ENCODE assay signal across 1 cellular context in the genomic region with DNA sequence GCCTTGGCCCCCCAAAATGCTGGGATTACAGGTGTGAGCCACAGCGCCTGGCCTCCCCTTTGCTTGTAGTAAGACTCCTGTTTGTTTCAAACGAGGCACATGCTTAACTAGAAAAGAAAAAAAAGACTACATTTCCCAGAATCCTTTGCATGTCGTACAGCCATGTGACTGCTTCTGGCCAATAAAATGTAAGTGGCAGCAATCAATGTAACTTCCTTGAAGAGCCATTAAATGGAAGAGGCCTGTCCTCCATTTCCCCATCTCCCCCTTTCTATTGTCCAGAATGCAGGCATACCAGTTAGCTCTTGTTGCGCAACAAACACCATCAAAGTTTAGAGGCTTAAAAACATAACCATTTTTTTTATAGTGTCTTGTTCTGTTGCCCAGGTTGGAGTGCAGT.
TF ChIP-seq lines count a peak whose summit lies in the region.

No MANE protein-coding gene starts in this region.

TF ChIP-seq in K562, 482 proteins besides CTCF, POLR2A, EP300 and RAD21 (continued from another document and continues in another):
- TF ChIP-seq CREB3 (tag; conservative IDR thresholded peaks at IDR 0.05; ENCODE audit: low read depth) (peak; percentile 35; the same call in 1 of the 2 replicates), NFYB (IDR thresholded peaks at IDR 0.05; ENCODE audit: extremely low read depth, insufficient read length) (peak; percentile 100), ZNF143 (CRISPR knock-in tag; IDR thresholded peaks at IDR 0.05) (peak; percentile 90), ZNF592 (IDR thresholded peaks at IDR 0.05) (0 out of 2 replicates have a peak, but pooled peaks have one; percentile 37), MAX (CRISPR knock-in tag; IDR thresholded peaks at IDR 0.05) (0 out of 2 replicates have a peak, but pooled peaks have one; percentile 41), ZNF311 (CRISPR knock-in tag; IDR thresholded peaks at IDR 0.05) (no peak), TCF7 (IDR thresholded peaks at IDR 0.05; ENCODE audit: borderline replicate concordance) (no peak), CBFA2T2 (conservative IDR thresholded peaks at IDR 0.05) (peak; percentile 48), ZBTB26 (CRISPR knock-in tag; IDR thresholded peaks at IDR 0.05) (no peak), PHF20 (IDR thresholded peaks at IDR 0.05; ENCODE audit: partially characterized antibody) (peak; percentile 76), ZNF277 (CRISPR knock-in tag; IDR thresholded peaks at IDR 0.05; ENCODE audit: borderline replicate concordance) (no peak), ATF7 (IDR thresholded peaks at IDR 0.05) (peak; percentile 12; the same call in 1 of the 2 replicates), CEBPB (tag; IDR thresholded peaks at IDR 0.05) (peak; percentile 98), CCNT2 (IDR thresholded peaks at IDR 0.05; ENCODE audit: borderline replicate concordance, extremely low read depth, insufficient read length, low read depth, low read length) (no peak), TEAD4 (IDR thresholded peaks at IDR 0.05; ENCODE audit: low read length) (peak; percentile 58), TEAD4 (CRISPR knock-in tag; IDR thresholded peaks at IDR 0.05; ENCODE audit: borderline replicate concordance) (no peak), USF1 (CRISPR knock-in tag; IDR thresholded peaks at IDR 0.05) (peak; percentile 97), AFF1 (IDR thresholded peaks at IDR 0.05; ENCODE audit: low read depth in 1 of 2, partially characterized antibody in 2 of 2) (peak in 1 of 2 experiments; percentile 87), ZNF444 (CRISPR knock-in tag; IDR thresholded peaks at IDR 0.05) (no peak), ZNF395 (CRISPR knock-in tag; IDR thresholded peaks at IDR 0.05) (peak; percentile 50; the same call in 1 of the 2 replicates)
- TF ChIP-seq, protein P1, sequence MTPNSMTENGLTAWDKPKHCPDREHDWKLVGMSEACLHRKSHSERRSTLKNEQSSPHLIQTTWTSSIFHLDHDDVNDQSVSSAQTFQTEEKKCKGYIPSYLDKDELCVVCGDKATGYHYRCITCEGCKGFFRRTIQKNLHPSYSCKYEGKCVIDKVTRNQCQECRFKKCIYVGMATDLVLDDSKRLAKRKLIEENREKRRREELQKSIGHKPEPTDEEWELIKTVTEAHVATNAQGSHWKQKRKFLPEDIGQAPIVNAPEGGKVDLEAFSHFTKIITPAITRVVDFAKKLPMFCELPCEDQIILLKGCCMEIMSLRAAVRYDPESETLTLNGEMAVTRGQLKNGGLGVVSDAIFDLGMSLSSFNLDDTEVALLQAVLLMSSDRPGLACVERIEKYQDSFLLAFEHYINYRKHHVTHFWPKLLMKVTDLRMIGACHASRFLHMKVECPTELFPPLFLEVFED (CRISPR knock-in tag; conservative IDR thresholded peaks at IDR 0.05) = no peak
- TF ChIP-seq, protein P2, sequence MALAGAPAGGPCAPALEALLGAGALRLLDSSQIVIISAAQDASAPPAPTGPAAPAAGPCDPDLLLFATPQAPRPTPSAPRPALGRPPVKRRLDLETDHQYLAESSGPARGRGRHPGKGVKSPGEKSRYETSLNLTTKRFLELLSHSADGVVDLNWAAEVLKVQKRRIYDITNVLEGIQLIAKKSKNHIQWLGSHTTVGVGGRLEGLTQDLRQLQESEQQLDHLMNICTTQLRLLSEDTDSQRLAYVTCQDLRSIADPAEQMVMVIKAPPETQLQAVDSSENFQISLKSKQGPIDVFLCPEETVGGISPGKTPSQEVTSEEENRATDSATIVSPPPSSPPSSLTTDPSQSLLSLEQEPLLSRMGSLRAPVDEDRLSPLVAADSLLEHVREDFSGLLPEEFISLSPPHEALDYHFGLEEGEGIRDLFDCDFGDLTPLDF (CRISPR knock-in tag; IDR thresholded peaks at IDR 0.05) = no peak
